Comparison of ENCODE assay signal across 1 cellular context in genomic region chr2:55045685-55046221, GRCh38.
TF ChIP-seq lines count a peak whose summit lies in the region.

No MANE protein-coding gene starts in this region.

TF ChIP-seq in GM12878, 131 proteins besides CTCF, POLR2A, EP300 and RAD21 (continued from another document):
- no peak for TF ChIP-seq CBX3 (IDR thresholded peaks at IDR 0.05; ENCODE audit: borderline replicate concordance, low read depth)
